15 cellular contexts compared by ENCODE assay signal in the genomic region with DNA sequence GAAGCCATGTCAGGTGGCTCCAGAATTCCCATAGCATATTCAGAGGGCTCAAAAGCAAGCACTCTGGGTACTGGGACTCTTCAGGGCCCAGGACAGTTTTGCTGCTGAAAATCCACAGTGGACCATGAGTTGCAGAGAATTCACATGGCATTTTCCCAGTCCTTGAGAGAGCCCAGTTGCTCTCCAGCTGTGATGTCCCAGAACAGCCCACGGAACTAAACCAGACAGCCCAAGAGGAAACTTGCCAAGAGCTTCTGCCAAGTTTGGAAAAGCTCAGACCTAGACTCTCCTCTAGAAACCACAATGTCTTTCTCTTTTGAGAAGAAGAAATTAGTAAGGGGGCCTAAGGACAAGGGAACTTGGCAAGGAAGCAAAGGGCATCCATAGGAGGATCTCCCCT.
DNase-seq lines count a peak whose midpoint lies in the region; ATAC-seq and TF ChIP-seq lines count a peak whose summit lies in the region.
"Had no signal": no experiment of that assay in that cellular context is flagged by ENCODE, and none has a peak within 500 bp of the region (broad histone marks: within the 10 kb centered on the region; RNA-seq: fewer than 3 reads in every experiment).

No MANE protein-coding gene starts in this region.

- TF ChIP-seq CTCF in astrocyte of the cerebellum (IDR thresholded peaks at IDR 0.05; ENCODE audit: low read depth, low read length, missing control alignments) (no peak), gastroesophageal sphincter (IDR thresholded peaks at IDR 0.05) (no peak), uterus (IDR thresholded peaks at IDR 0.05) (no peak), Peyer's patch (IDR thresholded peaks at IDR 0.05) (no peak), Caco-2 (IDR thresholded peaks at IDR 0.05; ENCODE audit: insufficient read depth in 1 of 2, low read depth in 1 of 2, low read length in 1 of 2, severe bottlenecking in 1 of 2, unreplicated experiment in 1 of 2) (no peak)

- H3K27ac Mint-ChIP-seq in stimulated activated memory B cell treated with anti-CD40 and anti-IgM and Interleukin-4, amounts not matched to agents 10 μg/mL and 1 μg/mL and 100 μg/mL, for 72 hours = no peak overlapping the region
- H3K27ac Mint-ChIP-seq in Caco-2 (ENCODE audit: unreplicated experiment) = no peak overlapping the region

- H3K4me3 ChIP-seq in astrocyte of the cerebellum (ENCODE audit: low read depth, low read length) (no peak overlapping the region), gastroesophageal sphincter (no peak overlapping the region), uterus (no peak overlapping the region), Peyer's patch (no peak overlapping the region), Caco-2 (ENCODE audit: low read depth, low read length) (no peak overlapping the region)
- H3K4me3 ChIP-seq: BLaER1 treated with 17β-estradiol and CSF1 and Interleukin-3, amounts not matched to agents 10 nM and 100 nM had no signal

- in situ Hi-C loops in astrocyte of the cerebellum (cut with HindIII; ENCODE audit: low sequenced_read_pairs) = no loop called here

- H3K9me3 Mint-ChIP-seq in stimulated activated memory B cell treated with anti-CD40 and anti-IgM and Interleukin-4, amounts not matched to agents 10 μg/mL and 1 μg/mL and 100 μg/mL, for 72 hours = no peaks in the 10 kb centered on the region
- H3K9me3 Mint-ChIP-seq in Caco-2 (ENCODE audit: unreplicated experiment) = no peaks in the 10 kb centered on the region

- ATAC-seq in gastroesophageal sphincter = peak; percentile 77
- ATAC-seq in stimulated activated memory B cell treated with anti-CD40 and anti-IgM and Interleukin-4, amounts not matched to agents 10 μg/mL and 1 μg/mL and 100 μg/mL, for 72 hours = no peak
- ATAC-seq: stimulated activated naive CD8-positive, alpha-beta T cell treated with anti-CD3 and anti-CD28 coated beads, Interleukin-15, Interleukin-2, amounts not matched to agents 100 U/mL and 50 U/mL, for 24 hours had no signal

- no peaks in the 10 kb centered on the region for H3K4me1 Mint-ChIP-seq in stimulated activated memory B cell treated with anti-CD40 and anti-IgM and Interleukin-4, amounts not matched to agents 10 μg/mL and 1 μg/mL and 100 μg/mL, for 72 hours
- no peaks in the 10 kb centered on the region for H3K4me1 Mint-ChIP-seq in Caco-2 (ENCODE audit: low read depth, unreplicated experiment)

- no peaks in the 10 kb centered on the region for H3K27me3 ChIP-seq in gastroesophageal sphincter
- no peaks in the 10 kb centered on the region for H3K27me3 ChIP-seq in uterus
- H3K27me3 ChIP-seq in Peyer's patch = no peaks in the 10 kb centered on the region
- H3K27me3 ChIP-seq in Caco-2 (replicated peaks; ENCODE audit: control insufficient read depth, insufficient read depth, low read length) = no peaks in the 10 kb centered on the region
- H3K27me3 ChIP-seq: BLaER1 treated with 17β-estradiol and CSF1 and Interleukin-3, amounts not matched to agents 10 nM and 100 nM had no signal

- H3K27me3 Mint-ChIP-seq in stimulated activated memory B cell treated with anti-CD40 and anti-IgM and Interleukin-4, amounts not matched to agents 10 μg/mL and 1 μg/mL and 100 μg/mL, for 72 hours = peaks cover 15% of the 10 kb centered on the region
- H3K27me3 Mint-ChIP-seq in Caco-2 (ENCODE audit: insufficient read depth, unreplicated experiment) = no peaks in the 10 kb centered on the region

- H3K36me3 ChIP-seq in gastroesophageal sphincter = no peaks in the 10 kb centered on the region
- no peaks in the 10 kb centered on the region for H3K36me3 ChIP-seq in uterus
- no peaks in the 10 kb centered on the region for H3K36me3 ChIP-seq in Peyer's patch
- H3K36me3 ChIP-seq in Caco-2 (ENCODE audit: control insufficient read depth, insufficient read depth, low read length) = no peaks in the 10 kb centered on the region
- H3K36me3 ChIP-seq: BLaER1 treated with 17β-estradiol and CSF1 and Interleukin-3, amounts not matched to agents 10 nM and 100 nM had no signal

- H3K36me3 Mint-ChIP-seq in stimulated activated memory B cell treated with anti-CD40 and anti-IgM and Interleukin-4, amounts not matched to agents 10 μg/mL and 1 μg/mL and 100 μg/mL, for 72 hours = no peaks in the 10 kb centered on the region
- H3K36me3 Mint-ChIP-seq in Caco-2 (ENCODE audit: insufficient read depth, unreplicated experiment) = peaks cover 5% of the 10 kb centered on the region

- H3K4me1 ChIP-seq in gastroesophageal sphincter = peaks cover 2 to 23% (median 7%) of the 10 kb centered on the region in 3 donors
- no peaks in the 10 kb centered on the region for H3K4me1 ChIP-seq in uterus
- peaks cover 0 to 11% (median 0%) of the 10 kb centered on the region in 4 donors for H3K4me1 ChIP-seq in Peyer's patch
- H3K4me1 ChIP-seq in Caco-2 = no peaks in the 10 kb centered on the region; the same call in 1 of the 2 replicates

- no peak for TF ChIP-seq POLR2A in gastroesophageal sphincter (IDR thresholded peaks at IDR 0.05)
- TF ChIP-seq POLR2A in uterus (IDR thresholded peaks at IDR 0.05) = no peak
- no peak for TF ChIP-seq POLR2A in Peyer's patch (IDR thresholded peaks at IDR 0.05)

- no TSS peak for BruUV-seq in Caco-2 (replicated peaks; lab: Mats Ljungman, UMichigan)

- H3K27ac ChIP-seq in gastroesophageal sphincter (peak overlapping the region in 3 of 4 donors; percentile 22 to 54 (median 44)), uterus (peak overlapping the region in 1 of 2 donors; percentile 27), Peyer's patch (peak overlapping the region in 2 of 4 donors; percentile 27 to 32)
- H3K27ac ChIP-seq: BLaER1 treated with 17β-estradiol and CSF1 and Interleukin-3, amounts not matched to agents 10 nM and 100 nM had no signal

- no peak for TF ChIP-seq EP300 in gastroesophageal sphincter (IDR thresholded peaks at IDR 0.05)

- H3K4me3 Mint-ChIP-seq in stimulated activated memory B cell treated with anti-CD40 and anti-IgM and Interleukin-4, amounts not matched to agents 10 μg/mL and 1 μg/mL and 100 μg/mL, for 72 hours = no peak overlapping the region
- no peak overlapping the region for H3K4me3 Mint-ChIP-seq in Caco-2 (ENCODE audit: unreplicated experiment)

- H3K9me3 ChIP-seq in gastroesophageal sphincter = no peaks in the 10 kb centered on the region
- H3K9me3 ChIP-seq in uterus = no peaks in the 10 kb centered on the region
- no peaks in the 10 kb centered on the region for H3K9me3 ChIP-seq in Peyer's patch
- no peaks in the 10 kb centered on the region for H3K9me3 ChIP-seq in Caco-2

- WGBS in gastroesophageal sphincter (ENCODE audit: low coverage in 1 of 2), 2 donors = 0% methylated on average over 1 of the region's 1 CpG; no CpG with 5 or more reads in 1 of the 2 donors

- CTCF ChIA-PET in Caco-2 (lab: Charles Lee) = no interaction called here

- DNase-seq in astrocyte of the cerebellum (ENCODE audit: low read depth) (peak; percentile 74), myocyte (ENCODE audit: low read depth) (peak; percentile 86), uterus (peak; percentile 59 to 66), Peyer's patch (no peak), Caco-2 (no peak)
- DNase-seq: activated CD4-positive, alpha-beta T cell treated with anti-CD3 and anti-CD28 coated beads for 4 hours; cortex of kidney; HCEC 1CT; NCI-H1048; nucleus accumbens; stimulated activated naive CD8-positive, alpha-beta T cell treated with anti-CD3 and anti-CD28 coated beads, Interleukin-15, Interleukin-2, amounts not matched to agents 100 U/mL and 50 U/mL, for 24 hours; T-helper 9 cell had no signal

- intact Hi-C loops in uterus (cut with DNase I; ENCODE audit: low total_unique reads) = no loop called here
- intact Hi-C loops in Caco-2 (cut with micrococcal nuclease; ENCODE audit: unreplicated experiment) = no loop called here

- POLR2A ChIA-PET in Caco-2 (lab: Charles Lee) = no interaction called here

Comparison
In these comparisons a context has a peak if more than half of its experiments do, and no peak if none do; other contexts are left out.
1. DNase-seq: peak in astrocyte of the cerebellum (single experiment), myocyte (single experiment) and uterus (2 of 2); none in Peyer's patch (0 of 3) and Caco-2 (0 of 2).